ENCODE assay signal across 13 cellular contexts in the genomic region with DNA sequence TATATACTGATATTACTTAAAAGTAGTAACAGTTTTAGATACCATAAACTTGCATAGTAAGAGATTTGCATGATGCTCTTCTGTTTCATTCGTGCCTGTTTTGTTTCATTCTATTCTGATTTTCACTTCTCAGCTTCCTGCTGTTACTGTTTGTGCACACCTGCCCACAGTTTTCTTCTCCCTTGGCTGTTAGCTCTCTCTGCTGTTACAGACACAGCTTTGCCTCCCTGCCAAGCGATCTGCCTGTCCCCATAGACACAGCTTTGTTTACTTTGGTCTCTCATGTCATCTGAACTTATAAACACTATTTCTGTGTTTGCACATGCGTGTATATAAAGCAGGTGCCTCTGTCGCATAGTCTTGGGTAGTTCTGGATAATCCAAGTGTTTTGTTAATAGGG. TPM values are rescaled to one million over a fixed set of nuclear protein-coding genes. Genes with fewer than 3 reads are reported as not detected.
DNase-seq lines count a peak whose midpoint lies in the region; ATAC-seq and TF ChIP-seq lines count a peak whose summit lies in the region.
"Had no signal": no experiment of that assay in that cellular context is flagged by ENCODE, and none has a peak within 500 bp of the region (broad histone marks: within the 10 kb centered on the region; RNA-seq: fewer than 3 reads in every experiment).

No MANE protein-coding gene starts in this region.

- H3K36me3 ChIP-seq in CD4-positive, CD25-positive, alpha-beta regulatory T cell (ENCODE audit: control insufficient read depth, insufficient read depth, low read length), result peaks cover 69% of the 10 kb centered on the region
- peaks cover 100% of the 10 kb centered on the region for H3K36me3 ChIP-seq in lower lobe of right lung

- no peak for TF ChIP-seq CTCF in lower lobe of right lung (IDR thresholded peaks at IDR 0.05)

- POLR2A ChIA-PET in T-cell (lab: Charles Lee), result no interaction called here

- H3K9me3 Mint-ChIP-seq in CD4-positive, CD25-positive, alpha-beta regulatory T cell, result no peaks in the 10 kb centered on the region
- H3K9me3 Mint-ChIP-seq in activated T-helper 17 cell treated with anti-CD3 and anti-CD28 coated beads, Interleukin-2, amount 50 U/mL, for 72 hours, result no peaks in the 10 kb centered on the region
- H3K9me3 Mint-ChIP-seq in T-cell, result no peaks in the 10 kb centered on the region

- no peaks in the 10 kb centered on the region for H3K9me3 ChIP-seq in CD4-positive, CD25-positive, alpha-beta regulatory T cell (ENCODE audit: control insufficient read depth in 2 of 2, low read length in 2 of 2)
- H3K9me3 ChIP-seq in lower lobe of right lung, result no peaks in the 10 kb centered on the region

- DNase-seq in CD4-positive, CD25-positive, alpha-beta regulatory T cell, result peak in 1 of 3 donors; percentile 41
- DNase-seq in NCI-H146 (lab: John Stamatoyannopoulos, UW), result peak; percentile 93
- DNase-seq in SIG-M5 (lab: John Stamatoyannopoulos, UW), result no peak
- DNase-seq in lower lobe of right lung, result no peak
- no peak for DNase-seq in T-cell
- no peak for DNase-seq in glomerular visceral epithelial cell (ENCODE audit: extremely low spot score)
- DNase-seq: activated CD4-positive, alpha-beta T cell treated with anti-CD3 and anti-CD28 coated beads for 4 hours; amniotic stem cell; occipital lobe had no signal

- H3K4me3 ChIP-seq in CD4-positive, CD25-positive, alpha-beta regulatory T cell (ENCODE audit: low read depth, low read length), result no peak overlapping the region
- no peak overlapping the region for H3K4me3 ChIP-seq in lower lobe of right lung

- intact Hi-C loops in lower lobe of right lung (cut with DNase I), result no loop called here

- H3K36me3 Mint-ChIP-seq in CD4-positive, CD25-positive, alpha-beta regulatory T cell, result peaks cover 70% of the 10 kb centered on the region
- peaks cover 100% of the 10 kb centered on the region for H3K36me3 Mint-ChIP-seq in activated T-helper 17 cell treated with anti-CD3 and anti-CD28 coated beads, Interleukin-2, amount 50 U/mL, for 72 hours (ENCODE audit: low read depth)
- peaks cover 66% of the 10 kb centered on the region for H3K36me3 Mint-ChIP-seq in T-cell

- CTCF ChIA-PET in T-cell (lab: Charles Lee), result no interaction called here

- no peaks in the 10 kb centered on the region for H3K27me3 Mint-ChIP-seq in CD4-positive, CD25-positive, alpha-beta regulatory T cell
- no peaks in the 10 kb centered on the region for H3K27me3 Mint-ChIP-seq in activated T-helper 17 cell treated with anti-CD3 and anti-CD28 coated beads, Interleukin-2, amount 50 U/mL, for 72 hours
- H3K27me3 Mint-ChIP-seq in T-cell, result no peaks in the 10 kb centered on the region

- peak overlapping the region in 1 of 4 donors; percentile 28 for H3K4me3 Mint-ChIP-seq in CD4-positive, CD25-positive, alpha-beta regulatory T cell
- H3K4me3 Mint-ChIP-seq in activated T-helper 17 cell treated with anti-CD3 and anti-CD28 coated beads, Interleukin-2, amount 50 U/mL, for 72 hours, result no peak overlapping the region
- no peak overlapping the region for H3K4me3 Mint-ChIP-seq in T-cell

- peak overlapping the region in 2 of 3 donors; percentile 52 to 60 for H3K27ac Mint-ChIP-seq in CD4-positive, CD25-positive, alpha-beta regulatory T cell
- H3K27ac Mint-ChIP-seq in activated T-helper 17 cell treated with anti-CD3 and anti-CD28 coated beads, Interleukin-2, amount 50 U/mL, for 72 hours, result peak overlapping the region; percentile 69
- no peak overlapping the region for H3K27ac Mint-ChIP-seq in T-cell

- no peak for ATAC-seq in CD4-positive, CD25-positive, alpha-beta regulatory T cell (ENCODE audit: low read depth in 2 of 2)
- ATAC-seq in GM19455 (IDR thresholded peaks at IDR 0.05; ENCODE audit: unreplicated experiment), result peak; percentile 65
- no peak for ATAC-seq in activated T-helper 17 cell treated with anti-CD3 and anti-CD28 coated beads, Interleukin-2, amount 50 U/mL, for 72 hours (replicated peaks)
- no peak for ATAC-seq in lower lobe of right lung
- no peak for ATAC-seq in T-cell (replicated peaks in 1 of 4)
- ATAC-seq: Panc1 had no signal

- no peak overlapping the region for H3K27ac ChIP-seq in CD4-positive, CD25-positive, alpha-beta regulatory T cell (ENCODE audit: insufficient read depth, low read length, poor library complexity, severe bottlenecking)
- no peak overlapping the region for H3K27ac ChIP-seq in lower lobe of right lung
- H3K27ac ChIP-seq: C4-2B had no signal

- no peaks in the 10 kb centered on the region for H3K27me3 ChIP-seq in CD4-positive, CD25-positive, alpha-beta regulatory T cell (ENCODE audit: control insufficient read depth, insufficient read depth, low read length)
- no peaks in the 10 kb centered on the region for H3K27me3 ChIP-seq in lower lobe of right lung (ENCODE audit: low read depth)

- peaks cover 22 to 54% (median 27%) of the 10 kb centered on the region in 4 donors for H3K4me1 Mint-ChIP-seq in CD4-positive, CD25-positive, alpha-beta regulatory T cell
- H3K4me1 Mint-ChIP-seq in activated T-helper 17 cell treated with anti-CD3 and anti-CD28 coated beads, Interleukin-2, amount 50 U/mL, for 72 hours, result peaks cover 28% of the 10 kb centered on the region
- H3K4me1 Mint-ChIP-seq in T-cell, result peaks cover 29 to 44% (median 41%) of the 10 kb centered on the region in 3 donors

- peaks cover 13% of the 10 kb centered on the region for H3K4me1 ChIP-seq in CD4-positive, CD25-positive, alpha-beta regulatory T cell (ENCODE audit: control insufficient read depth, insufficient read depth, low read length, poor library complexity, severe bottlenecking)
- no peaks in the 10 kb centered on the region for H3K4me1 ChIP-seq in lower lobe of right lung

RNA-seq across cellular contexts. Expression of gene UPF3A, which starts 21.4 kb away (rescaled TPM):
- 50.0 TPM for total RNA-seq in CD4-positive, CD25-positive, alpha-beta regulatory T cell
- 10 to 100 TPM; 14.5 to 30.7 (median 16.4) TPM for polyA plus RNA-seq in CD4-positive, CD25-positive, alpha-beta regulatory T cell
- 10 to 100 TPM; 45.7 to 60.4 TPM for total RNA-seq in activated T-helper 17 cell treated with anti-CD3 and anti-CD28 coated beads, Interleukin-2, amount 50 U/mL, for 72 hours
- total RNA-seq in lower lobe of right lung (38.9 TPM), T-cell (100 to 1,000 TPM in 1 of 5 donors, 10 to 100 TPM in 4; 40.5 to 105 (median 68.0) TPM)

RNA-seq across cellular contexts. Expression of gene CDC16, which starts 25.3 kb away (rescaled TPM):
- 56.8 TPM for total RNA-seq in CD4-positive, CD25-positive, alpha-beta regulatory T cell
- polyA plus RNA-seq in CD4-positive, CD25-positive, alpha-beta regulatory T cell, result 10 to 100 TPM; 16.1 to 27.8 (median 20.6) TPM
- total RNA-seq in activated T-helper 17 cell treated with anti-CD3 and anti-CD28 coated beads, Interleukin-2, amount 50 U/mL, for 72 hours, result 100 to 1,000 TPM in 1 of 2 donors, 10 to 100 TPM in 1; 61.9 to 100 TPM
- total RNA-seq in lower lobe of right lung (66.5 TPM), T-cell (10 to 100 TPM; 61.5 to 97.8 (median 78.8) TPM)

RNA-seq across cellular contexts. Expression of gene CHAMP1, which starts 54.3 kb away (rescaled TPM):
- total RNA-seq in CD4-positive, CD25-positive, alpha-beta regulatory T cell, result 12.9 TPM
- 1 to 10 TPM; 7.8 to 9.6 (median 8.6) TPM for polyA plus RNA-seq in CD4-positive, CD25-positive, alpha-beta regulatory T cell
- total RNA-seq in activated T-helper 17 cell treated with anti-CD3 and anti-CD28 coated beads, Interleukin-2, amount 50 U/mL, for 72 hours, result 10 to 100 TPM; 26.6 to 34.6 TPM
- total RNA-seq in lower lobe of right lung, result 19.3 TPM
- 10 to 100 TPM; 14.0 to 21.7 (median 18.0) TPM for total RNA-seq in T-cell

Comparison
In these comparisons a context has a peak if more than half of its experiments do, and no peak if none do; other contexts are left out.
1. H3K27ac Mint-ChIP-seq: peak in CD4-positive, CD25-positive, alpha-beta regulatory T cell (2 of 3) and activated T-helper 17 cell treated with anti-CD3 and anti-CD28 coated beads, Interleukin-2, amount 50 U/mL, for 72 hours (single experiment); none in T-cell (0 of 2).